In the genomic region with DNA sequence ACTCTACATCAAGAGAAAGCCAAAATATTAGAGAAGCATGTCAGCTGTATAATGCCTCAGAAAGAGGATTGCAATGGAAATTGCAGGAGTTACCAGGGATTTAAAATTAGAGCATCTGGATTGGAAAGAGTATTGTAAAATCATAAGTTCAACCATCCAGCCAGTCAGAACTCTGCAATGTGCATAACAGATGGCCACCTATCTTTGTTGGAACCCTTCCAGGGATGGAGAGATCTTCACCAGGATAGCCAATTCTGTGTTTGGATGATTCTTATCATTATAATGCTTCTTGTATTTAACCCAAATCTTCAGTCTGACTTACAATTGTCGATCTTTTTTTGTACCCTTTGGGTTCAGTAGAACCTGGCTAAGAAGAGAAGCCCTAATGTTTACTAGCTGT, we compare ENCODE assay signal across 16 cellular contexts.
"Had no signal": no experiment of that assay in that cellular context is flagged by ENCODE, and none has a peak within 500 bp of the region (broad histone marks: within the 10 kb centered on the region; RNA-seq: fewer than 3 reads in every experiment).

No MANE protein-coding gene starts in this region.

- ATAC-seq: heart left ventricle; pancreas; stimulated activated effector memory CD8-positive, alpha-beta T cell treated with anti-CD3 and anti-CD28 coated beads, Interleukin-12 subunit alpha, Interleukin-12 subunit beta, amount 100 ng/mL, for 72 hours had no signal

- H3K4me3 ChIP-seq: heart left ventricle, pancreas, right lobe of liver, testis, tibial nerve, upper lobe of right lung, vagina had no signal

- DNase-seq: effector CD4-positive, alpha-beta T cell; endodermal cell; heart left ventricle; hippocampal formation; kidney glomerular epithelial cell; naive B cell; occipital lobe; pancreas; right lobe of liver; stimulated activated CD4-positive, alpha-beta T cell treated with anti-CD3 and anti-CD28 coated beads, Interleukin-4, amount 100 ng/mL, for 1 hour; stimulated activated CD8-positive, alpha-beta memory T cell treated with anti-CD3 and anti-CD28 coated beads, Interleukin-4, amount 100 ng/mL, for 48 hours; testis; upper lobe of right lung had no signal

- H3K36me3 ChIP-seq: heart left ventricle, pancreas, right lobe of liver, tibial nerve, upper lobe of right lung, vagina had no signal

- H3K9me3 ChIP-seq: heart left ventricle, pancreas, right lobe of liver, testis, tibial nerve, upper lobe of right lung, vagina had no signal

- H3K4me1 ChIP-seq: heart left ventricle, pancreas, right lobe of liver, testis, tibial nerve, upper lobe of right lung, vagina had no signal

- H3K27ac ChIP-seq: heart left ventricle, pancreas, right lobe of liver, testis, tibial nerve, upper lobe of right lung, vagina had no signal

- H3K27me3 ChIP-seq: heart left ventricle, pancreas, right lobe of liver, testis, tibial nerve, upper lobe of right lung, vagina had no signal
